Comparison of ENCODE assay signal across 14 cellular contexts in genomic region chr5:16580382-16580781, GRCh38.
"Had no signal": no experiment of that assay in that cellular context is flagged by ENCODE, and none has a peak within 500 bp of the region (broad histone marks: within the 10 kb centered on the region; RNA-seq: fewer than 3 reads in every experiment).

No MANE protein-coding gene starts in this region.

- H3K27me3 ChIP-seq: cardiac muscle cell, gastroesophageal sphincter, ovary, SJCRH30 had no signal

- H3K9me3 Mint-ChIP-seq: activated CD4-positive, alpha-beta T cell treated with anti-CD3 and anti-CD28 coated beads, Interleukin-2, amount 10 ng/mL, durations not matched to agents 7 days and 5 days; neural crest cell; type B pancreatic cell had no signal

- DNase-seq: activated CD4-positive, alpha-beta T cell treated with anti-CD3 and anti-CD28 coated beads, Interleukin-2, amount 10 ng/mL, durations not matched to agents 7 days and 5 days; activated CD4-positive, CD25-positive, alpha-beta regulatory T cell; activated gamma-delta T cell treated with Interleukin-2 at 50 U/mL for 16 hours; activated naive CD8-positive, alpha-beta T cell treated with anti-CD3 and anti-CD28 coated beads for 36 hours; anterior cingulate cortex; ovary; SJCRH30; stimulated activated CD4-positive, alpha-beta T cell treated with anti-CD3 and anti-CD28 coated beads, Interleukin-2, amount 100 ng/mL, for 48 hours; T-helper 2 cell had no signal

- H3K4me1 ChIP-seq: SJCRH30 had no signal

- H3K4me3 Mint-ChIP-seq: activated CD4-positive, alpha-beta T cell treated with anti-CD3 and anti-CD28 coated beads, Interleukin-2, amount 10 ng/mL, durations not matched to agents 7 days and 5 days; activated naive CD8-positive, alpha-beta T cell treated with anti-CD3 and anti-CD28 coated beads for 36 hours; neural crest cell; stimulated activated memory B cell treated with anti-CD40 and anti-IgM and Interleukin-4, amounts not matched to agents 10 μg/mL and 1 μg/mL and 100 μg/mL, for 72 hours; type B pancreatic cell had no signal

- H3K27ac ChIP-seq: cardiac muscle cell, gastroesophageal sphincter, ovary, SJCRH30 had no signal

- H3K4me1 Mint-ChIP-seq: neural crest cell had no signal

- H3K27me3 Mint-ChIP-seq: activated CD4-positive, alpha-beta T cell treated with anti-CD3 and anti-CD28 coated beads, Interleukin-2, amount 10 ng/mL, durations not matched to agents 7 days and 5 days; activated naive CD8-positive, alpha-beta T cell treated with anti-CD3 and anti-CD28 coated beads for 36 hours; stimulated activated memory B cell treated with anti-CD40 and anti-IgM and Interleukin-4, amounts not matched to agents 10 μg/mL and 1 μg/mL and 100 μg/mL, for 72 hours; type B pancreatic cell had no signal

- H3K4me3 ChIP-seq: cardiac muscle cell, gastroesophageal sphincter, ovary, SJCRH30 had no signal

- H3K36me3 Mint-ChIP-seq: type B pancreatic cell had no signal

- ATAC-seq: gastroesophageal sphincter; stimulated activated memory B cell treated with anti-CD40 and anti-IgM and Interleukin-4, amounts not matched to agents 10 μg/mL and 1 μg/mL and 100 μg/mL, for 72 hours had no signal

- H3K27ac Mint-ChIP-seq: activated CD4-positive, alpha-beta T cell treated with anti-CD3 and anti-CD28 coated beads, Interleukin-2, amount 10 ng/mL, durations not matched to agents 7 days and 5 days; activated naive CD8-positive, alpha-beta T cell treated with anti-CD3 and anti-CD28 coated beads for 36 hours; stimulated activated memory B cell treated with anti-CD40 and anti-IgM and Interleukin-4, amounts not matched to agents 10 μg/mL and 1 μg/mL and 100 μg/mL, for 72 hours; type B pancreatic cell had no signal

- H3K9me3 ChIP-seq: gastroesophageal sphincter, ovary, SJCRH30 had no signal

- H3K36me3 ChIP-seq: cardiac muscle cell, gastroesophageal sphincter, ovary, SJCRH30 had no signal
